Comparison of ENCODE assay signal across 9 cellular contexts in the genomic region with DNA sequence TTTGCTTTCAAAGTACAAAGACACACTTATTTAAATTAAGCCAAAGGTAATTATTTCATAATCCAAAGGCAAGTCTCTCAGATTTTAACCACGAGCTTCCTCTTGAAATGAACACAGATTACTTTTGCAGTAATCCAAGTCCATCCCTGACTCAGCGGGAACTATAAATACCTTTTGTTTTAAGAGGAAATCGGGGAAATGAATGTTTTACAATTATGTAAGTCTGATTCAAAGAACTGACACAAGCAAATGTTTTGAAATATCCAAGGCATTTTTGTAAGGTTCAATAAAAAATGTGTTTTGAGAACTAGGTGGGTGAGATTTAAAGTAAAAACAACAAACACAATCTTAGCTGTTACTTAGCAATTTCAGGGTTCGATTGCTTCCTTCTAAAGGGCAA.
DNase-seq lines count a peak whose midpoint lies in the region; ATAC-seq and TF ChIP-seq lines count a peak whose summit lies in the region.
"Had no signal": no experiment of that assay in that cellular context is flagged by ENCODE, and none has a peak within 500 bp of the region (broad histone marks: within the 10 kb centered on the region; RNA-seq: fewer than 3 reads in every experiment).

No MANE protein-coding gene starts in this region.

- H3K36me3 ChIP-seq in naive thymus-derived CD4-positive, alpha-beta T cell (ENCODE audit: control insufficient read depth in 2 of 3, insufficient read depth in 3 of 3, low read length in 3 of 3), result no peaks in the 10 kb centered on the region

- peaks cover 8 to 15% of the 10 kb centered on the region in 2 donors for H3K36me3 Mint-ChIP-seq in CD14-positive monocyte
- H3K36me3 Mint-ChIP-seq in nephron (ENCODE audit: low read depth), result no peaks in the 10 kb centered on the region
- peaks cover 0 to 71% (median 57%) of the 10 kb centered on the region in 5 donors for H3K36me3 Mint-ChIP-seq in naive thymus-derived CD4-positive, alpha-beta T cell

- H3K9me3 ChIP-seq in naive thymus-derived CD4-positive, alpha-beta T cell (ENCODE audit: control insufficient read depth in 2 of 3, low read length in 3 of 3), result no peaks in the 10 kb centered on the region

- H3K4me1 Mint-ChIP-seq in CD14-positive monocyte (peaks cover 27% of the 10 kb centered on the region), nephron (no peaks in the 10 kb centered on the region)
- H3K4me1 Mint-ChIP-seq in naive thymus-derived CD4-positive, alpha-beta T cell, result peaks cover 16 to 37% (median 27%) of the 10 kb centered on the region in 7 donors

- H3K27ac ChIP-seq in coronary artery, result peak overlapping the region; percentile 34 to 66
- H3K27ac ChIP-seq in naive thymus-derived CD4-positive, alpha-beta T cell (ENCODE audit: low read depth, low read length), result no peak overlapping the region
- H3K27ac ChIP-seq: VCaP had no signal

- ATAC-seq in GM18870 (IDR thresholded peaks at IDR 0.05; ENCODE audit: unreplicated experiment), result no peak
- no peak for ATAC-seq in naive thymus-derived CD4-positive, alpha-beta T cell

- no peaks in the 10 kb centered on the region for H3K27me3 ChIP-seq in naive thymus-derived CD4-positive, alpha-beta T cell (ENCODE audit: control insufficient read depth in 2 of 2, insufficient read depth in 2 of 2, low read length in 2 of 2)

- H3K9me3 Mint-ChIP-seq in CD14-positive monocyte (no peaks in the 10 kb centered on the region), nephron (no peaks in the 10 kb centered on the region)
- H3K9me3 Mint-ChIP-seq in naive thymus-derived CD4-positive, alpha-beta T cell, result peaks cover 0 to 7% (median 0%) of the 10 kb centered on the region in 11 donors

- intact Hi-C loops in CD14-positive monocyte (cut with micrococcal nuclease), result no loop called here
- intact Hi-C loops in naive thymus-derived CD4-positive, alpha-beta T cell (cut with micrococcal nuclease), result loop anchor here in 1 of 2 donors (5.0 kb wide), 1 partner anchor 191 kb away; a partner anchor contains a TSS

- H3K4me1 ChIP-seq in naive thymus-derived CD4-positive, alpha-beta T cell (ENCODE audit: control insufficient read depth in 2 of 2, insufficient read depth in 2 of 2, low read length in 2 of 2), result peaks cover 0 to 13% of the 10 kb centered on the region in 2 donors

- DNase-seq in CD14-positive monocyte (ENCODE audit: low spot score) (no peak), M059J (ENCODE audit: low read depth) (peak; percentile 50), coronary artery (ENCODE audit: low spot score) (no peak), iPS-NIHi7 (ENCODE audit: extremely low spot score) (no peak), COR-L47 (lab: John Stamatoyannopoulos, UW) (no peak)
- DNase-seq in naive thymus-derived CD4-positive, alpha-beta T cell, result no peak

- peaks cover 0 to 5% (median 0%) of the 10 kb centered on the region in 3 donors for H3K27me3 Mint-ChIP-seq in CD14-positive monocyte (ENCODE audit: low read depth in 3 of 3)
- no peaks in the 10 kb centered on the region for H3K27me3 Mint-ChIP-seq in nephron (ENCODE audit: low read depth)
- no peaks in the 10 kb centered on the region for H3K27me3 Mint-ChIP-seq in naive thymus-derived CD4-positive, alpha-beta T cell

- H3K4me3 ChIP-seq in coronary artery, result peak overlapping the region; percentile 42
- H3K4me3 ChIP-seq in naive thymus-derived CD4-positive, alpha-beta T cell (ENCODE audit: low read length), result no peak overlapping the region

- POLR2A ChIA-PET in naive thymus-derived CD4-positive, alpha-beta T cell (lab: Charles Lee), result no interaction called here

- CTCF ChIA-PET in naive thymus-derived CD4-positive, alpha-beta T cell (lab: Charles Lee), result no interaction called here

- H3K27ac Mint-ChIP-seq in CD14-positive monocyte (peak overlapping the region; percentile 82 to 94 (median 88)), nephron (peak overlapping the region in 2 of 3 experiments; percentile 35 to 41)
- peak overlapping the region in 1 of 9 donors; percentile 15 for H3K27ac Mint-ChIP-seq in naive thymus-derived CD4-positive, alpha-beta T cell

- TF ChIP-seq CTCF in CD14-positive monocyte (IDR thresholded peaks at IDR 0.05) (no peak), coronary artery (IDR thresholded peaks at IDR 0.05) (no peak), nephron (IDR thresholded peaks at IDR 0.05; ENCODE audit: unreplicated experiment in 3 of 3) (no peak)

- H3K4me3 Mint-ChIP-seq in CD14-positive monocyte (peak overlapping the region; percentile 32 to 78), nephron (no peak overlapping the region)
- peak overlapping the region in 1 of 10 donors; percentile 26 for H3K4me3 Mint-ChIP-seq in naive thymus-derived CD4-positive, alpha-beta T cell

Comparison
In these comparisons a context has a peak if more than half of its experiments do, and no peak if none do; other contexts are left out.
1. H3K4me3 Mint-ChIP-seq: peak in CD14-positive monocyte (2 of 2); none in nephron (0 of 3).